Comparison of ENCODE assay signal across 24 cellular contexts in the genomic region with DNA sequence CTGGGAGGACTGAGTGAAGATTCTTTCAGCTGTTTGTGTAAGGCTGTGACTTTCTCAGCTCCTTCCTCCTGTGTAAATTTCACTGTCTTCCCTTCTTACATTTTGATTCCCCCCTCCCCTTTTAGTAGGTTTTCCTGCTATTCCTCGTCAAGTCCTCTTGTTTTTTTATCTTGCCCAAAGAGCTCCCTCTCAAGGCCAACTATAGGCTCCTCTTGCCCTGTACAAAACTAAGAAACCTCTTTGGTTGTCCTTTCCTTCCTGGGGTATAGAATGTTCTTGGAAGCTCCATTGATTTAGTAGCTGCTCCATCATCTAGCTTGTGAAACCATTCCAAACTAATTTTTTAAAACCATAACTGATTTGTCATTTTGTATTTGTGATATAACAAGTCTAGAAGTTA. TPM values are rescaled to one million over a fixed set of nuclear protein-coding genes. Genes with fewer than 3 reads are reported as not detected.
A peak's percentile ranks its signal among the peaks of the same experiment; 100 is the strongest.
DNase-seq lines count a peak whose midpoint lies in the region; ATAC-seq and TF ChIP-seq lines count a peak whose summit lies in the region.
"Had no signal": no experiment of that assay in that cellular context is flagged by ENCODE, and none has a peak within 500 bp of the region (broad histone marks: within the 10 kb centered on the region; RNA-seq: fewer than 3 reads in every experiment).

No MANE protein-coding gene starts in this region.

- ATAC-seq in activated naive CD8-positive, alpha-beta T cell treated with anti-CD3 and anti-CD28 coated beads, Interleukin-2, amount 10 ng/mL, durations not matched to agents 7 days and 5 days (ENCODE audit: low read depth): no peak
- no peak for ATAC-seq in HG02970 (IDR thresholded peaks at IDR 0.05; ENCODE audit: low FRiP score, unreplicated experiment)
- ATAC-seq in T-helper 17 cell: no peak
- ATAC-seq in T-cell (replicated peaks in 1 of 4): no peak
- ATAC-seq: activated CD8-positive, alpha-beta memory T cell treated with anti-CD3 and anti-CD28 coated beads, Interleukin-2, amount 10 ng/mL, durations not matched to agents 7 days and 5 days; activated T-helper 17 cell treated with anti-CD3 and anti-CD28 coated beads, Interleukin-2, amount 50 U/mL, for 72 hours; gastroesophageal sphincter; right lobe of liver had no signal

- H3K4me3 ChIP-seq in epithelial cell of proximal tubule (ENCODE audit: low read depth, low read length): no peak overlapping the region
- H3K4me3 ChIP-seq: gastroesophageal sphincter, pancreas, right lobe of liver had no signal

- peak overlapping the region; percentile 24 for H3K27ac Mint-ChIP-seq in activated naive CD8-positive, alpha-beta T cell treated with anti-CD3 and anti-CD28 coated beads, Interleukin-2, amount 10 ng/mL, durations not matched to agents 7 days and 5 days
- no peak overlapping the region for H3K27ac Mint-ChIP-seq in activated naive CD8-positive, alpha-beta T cell treated with anti-CD3 and anti-CD28 coated beads for 36 hours
- H3K27ac Mint-ChIP-seq in T-helper 17 cell: no peak overlapping the region
- H3K27ac Mint-ChIP-seq in T-cell: no peak overlapping the region
- H3K27ac Mint-ChIP-seq: activated CD4-positive, alpha-beta T cell treated with anti-CD3 and anti-CD28 coated beads, Interleukin-2, amount 10 ng/mL, durations not matched to agents 24 days and 14 days; activated CD8-positive, alpha-beta memory T cell treated with anti-CD3 and anti-CD28 coated beads, Interleukin-2, amount 10 ng/mL, durations not matched to agents 7 days and 5 days; activated T-helper 17 cell treated with anti-CD3 and anti-CD28 coated beads, Interleukin-2, amount 50 U/mL, for 72 hours had no signal

- CTCF ChIA-PET in T-cell (lab: Charles Lee): no interaction called here

- no peaks in the 10 kb centered on the region for H3K9me3 ChIP-seq in T-helper 17 cell (ENCODE audit: control insufficient read depth, low read length, poor library complexity, severe bottlenecking)
- H3K9me3 ChIP-seq: gastroesophageal sphincter, pancreas, right lobe of liver had no signal

- no peaks in the 10 kb centered on the region for H3K9me3 Mint-ChIP-seq in activated naive CD8-positive, alpha-beta T cell treated with anti-CD3 and anti-CD28 coated beads, Interleukin-2, amount 10 ng/mL, durations not matched to agents 7 days and 5 days
- no peaks in the 10 kb centered on the region for H3K9me3 Mint-ChIP-seq in activated naive CD8-positive, alpha-beta T cell treated with anti-CD3 and anti-CD28 coated beads for 36 hours
- H3K9me3 Mint-ChIP-seq in T-cell: no peaks in the 10 kb centered on the region
- H3K9me3 Mint-ChIP-seq: activated CD4-positive, alpha-beta T cell treated with anti-CD3 and anti-CD28 coated beads, Interleukin-2, amount 10 ng/mL, durations not matched to agents 24 days and 14 days; activated T-helper 17 cell treated with anti-CD3 and anti-CD28 coated beads, Interleukin-2, amount 50 U/mL, for 72 hours had no signal

- H3K4me3 Mint-ChIP-seq in activated naive CD8-positive, alpha-beta T cell treated with anti-CD3 and anti-CD28 coated beads, Interleukin-2, amount 10 ng/mL, durations not matched to agents 7 days and 5 days: no peak overlapping the region
- H3K4me3 Mint-ChIP-seq in activated naive CD8-positive, alpha-beta T cell treated with anti-CD3 and anti-CD28 coated beads for 36 hours: no peak overlapping the region
- no peak overlapping the region for H3K4me3 Mint-ChIP-seq in T-helper 17 cell
- no peak overlapping the region for H3K4me3 Mint-ChIP-seq in T-cell
- H3K4me3 Mint-ChIP-seq: activated CD4-positive, alpha-beta T cell treated with anti-CD3 and anti-CD28 coated beads, Interleukin-2, amount 10 ng/mL, durations not matched to agents 24 days and 14 days; activated CD8-positive, alpha-beta memory T cell treated with anti-CD3 and anti-CD28 coated beads, Interleukin-2, amount 10 ng/mL, durations not matched to agents 7 days and 5 days; activated T-helper 17 cell treated with anti-CD3 and anti-CD28 coated beads, Interleukin-2, amount 50 U/mL, for 72 hours had no signal

- TF ChIP-seq CTCF in VCaP (conservative IDR thresholded peaks at IDR 0.05) (peak; percentile 21; the same call in 1 of the 2 replicates), epithelial cell of proximal tubule (conservative IDR thresholded peaks at IDR 0.05; ENCODE audit: low read depth, low read length) (peak; percentile 18), GM10266 (IDR thresholded peaks at IDR 0.05; ENCODE audit: control insufficient read depth, insufficient read depth, low read depth, missing control alignments) (no peak)

- H3K27ac ChIP-seq in VCaP: no peak overlapping the region
- H3K27ac ChIP-seq: gastroesophageal sphincter, pancreas, right lobe of liver had no signal

- no peak for DNase-seq in activated naive CD8-positive, alpha-beta T cell treated with anti-CD3 and anti-CD28 coated beads, Interleukin-2, amount 10 ng/mL, durations not matched to agents 7 days and 5 days
- DNase-seq in activated naive CD8-positive, alpha-beta T cell treated with anti-CD3 and anti-CD28 coated beads for 36 hours: no peak
- no peak for DNase-seq in epithelial cell of proximal tubule (ENCODE audit: low read depth)
- no peak for DNase-seq in GM10266 (ENCODE audit: extremely low spot score)
- DNase-seq in T-helper 17 cell: no peak
- no peak for DNase-seq in T-cell
- DNase-seq: ACHN; activated CD4-positive, alpha-beta T cell treated with anti-CD3 and anti-CD28 coated beads, Interleukin-2, amount 10 ng/mL, durations not matched to agents 24 days and 14 days; activated CD8-positive, alpha-beta memory T cell treated with anti-CD3 and anti-CD28 coated beads, Interleukin-2, amount 10 ng/mL, durations not matched to agents 7 days and 5 days; C1 segment of cervical spinal cord; mammary epithelial cell; NCI-H1092 treated with DMSO at 0.1 percent for 48 hours; NCI-H2029 treated with DMSO at 0.1 percent for 48 hours; NCI-H446; NK-92 treated with Interleukin-12 subunit alpha and Interleukin-12 subunit beta, amount 100 ng/mL, for 24 hours; pancreas; right lobe of liver; RPMI8226; stimulated activated CD8-positive, alpha-beta memory T cell treated with anti-CD3 and anti-CD28 coated beads, Interleukin-4, amount 100 ng/mL, for 48 hours; substantia nigra had no signal

- peaks cover 4% of the 10 kb centered on the region for H3K4me1 Mint-ChIP-seq in activated naive CD8-positive, alpha-beta T cell treated with anti-CD3 and anti-CD28 coated beads, Interleukin-2, amount 10 ng/mL, durations not matched to agents 7 days and 5 days
- no peaks in the 10 kb centered on the region for H3K4me1 Mint-ChIP-seq in activated naive CD8-positive, alpha-beta T cell treated with anti-CD3 and anti-CD28 coated beads for 36 hours
- H3K4me1 Mint-ChIP-seq in T-helper 17 cell (peaks cover 2% of the 10 kb centered on the region), T-cell (peaks cover 0 to 1% (median under 1%) of the 10 kb centered on the region in 3 donors)
- H3K4me1 Mint-ChIP-seq: activated T-helper 17 cell treated with anti-CD3 and anti-CD28 coated beads, Interleukin-2, amount 50 U/mL, for 72 hours had no signal

- H3K27me3 Mint-ChIP-seq in activated naive CD8-positive, alpha-beta T cell treated with anti-CD3 and anti-CD28 coated beads, Interleukin-2, amount 10 ng/mL, durations not matched to agents 7 days and 5 days: no peaks in the 10 kb centered on the region
- no peaks in the 10 kb centered on the region for H3K27me3 Mint-ChIP-seq in activated naive CD8-positive, alpha-beta T cell treated with anti-CD3 and anti-CD28 coated beads for 36 hours
- no peaks in the 10 kb centered on the region for H3K27me3 Mint-ChIP-seq in T-helper 17 cell
- H3K27me3 Mint-ChIP-seq in T-cell: no peaks in the 10 kb centered on the region
- H3K27me3 Mint-ChIP-seq: activated CD4-positive, alpha-beta T cell treated with anti-CD3 and anti-CD28 coated beads, Interleukin-2, amount 10 ng/mL, durations not matched to agents 24 days and 14 days; activated CD8-positive, alpha-beta memory T cell treated with anti-CD3 and anti-CD28 coated beads, Interleukin-2, amount 10 ng/mL, durations not matched to agents 7 days and 5 days; activated T-helper 17 cell treated with anti-CD3 and anti-CD28 coated beads, Interleukin-2, amount 50 U/mL, for 72 hours had no signal

- POLR2A ChIA-PET in activated naive CD8-positive, alpha-beta T cell treated with anti-CD3 and anti-CD28 coated beads, Interleukin-2, amount 10 ng/mL, durations not matched to agents 7 days and 5 days (lab: Charles Lee): no interaction called here
- POLR2A ChIA-PET in T-cell (lab: Charles Lee): interaction anchor here in 1 of 2 donors (0.9 kb wide), 1 partner anchor 8 kb away, joined by 3 read pairs; no protein-coding TSS in a partner anchor

- H3K36me3 Mint-ChIP-seq in activated naive CD8-positive, alpha-beta T cell treated with anti-CD3 and anti-CD28 coated beads, Interleukin-2, amount 10 ng/mL, durations not matched to agents 7 days and 5 days: peaks cover 41% of the 10 kb centered on the region
- peaks cover 18% of the 10 kb centered on the region for H3K36me3 Mint-ChIP-seq in activated naive CD8-positive, alpha-beta T cell treated with anti-CD3 and anti-CD28 coated beads for 36 hours
- H3K36me3 Mint-ChIP-seq in T-helper 17 cell (ENCODE audit: low read depth) (peaks cover 16% of the 10 kb centered on the region), T-cell (peaks cover 55% of the 10 kb centered on the region)

RNA-seq across cellular contexts. Expression of a gene that starts 7.3 kb away (rescaled TPM):
- 1 to 10 TPM; 1.1 to 1.6 TPM for total RNA-seq in activated naive CD8-positive, alpha-beta T cell treated with anti-CD3 and anti-CD28 coated beads, Interleukin-2, amount 10 ng/mL, durations not matched to agents 7 days and 5 days
- total RNA-seq in activated naive CD8-positive, alpha-beta T cell treated with anti-CD3 and anti-CD28 coated beads for 36 hours: under 1 TPM; 0.60 to 0.68 TPM
- 0.12 and 2.5 TPM in 2 replicates for total RNA-seq in epithelial cell of proximal tubule
- 1 to 10 TPM; 1.3 TPM for total RNA-seq in T-helper 17 cell
- total RNA-seq in T-cell: 1 to 10 TPM in 3 of 5 donors, under 1 TPM in 2; 0.49 to 1.4 (median 1.2) TPM

RNA-seq across cellular contexts. Expression of a gene that starts 7.3 kb away (rescaled TPM):
- 10 to 100 TPM; 32.7 to 37.4 TPM for total RNA-seq in activated naive CD8-positive, alpha-beta T cell treated with anti-CD3 and anti-CD28 coated beads, Interleukin-2, amount 10 ng/mL, durations not matched to agents 7 days and 5 days
- total RNA-seq in activated naive CD8-positive, alpha-beta T cell treated with anti-CD3 and anti-CD28 coated beads for 36 hours: 10 to 100 TPM; 49.9 to 50.6 TPM
- total RNA-seq in epithelial cell of proximal tubule: 45.3 and 67.6 TPM in 2 replicates
- total RNA-seq in T-helper 17 cell: 10 to 100 TPM; 27.6 to 27.7 TPM
- total RNA-seq in T-cell: 10 to 100 TPM; 27.0 to 32.1 (median 28.9) TPM

RNA-seq across cellular contexts. Expression of a gene that starts 38.7 kb away (rescaled TPM):
- 10 to 100 TPM; 55.0 to 56.6 TPM for total RNA-seq in activated naive CD8-positive, alpha-beta T cell treated with anti-CD3 and anti-CD28 coated beads, Interleukin-2, amount 10 ng/mL, durations not matched to agents 7 days and 5 days
- total RNA-seq in activated naive CD8-positive, alpha-beta T cell treated with anti-CD3 and anti-CD28 coated beads for 36 hours: 10 to 100 TPM; 21.0 to 25.2 TPM
- 26.3 and 27.4 TPM in 2 replicates for total RNA-seq in epithelial cell of proximal tubule
- total RNA-seq in T-helper 17 cell: 10 to 100 TPM; 26.4 to 28.7 TPM
- 10 to 100 TPM; 38.9 to 52.1 (median 49.7) TPM for total RNA-seq in T-cell

RNA-seq across cellular contexts. Expression of a gene that starts 41.9 kb away (rescaled TPM):
- total RNA-seq in activated naive CD8-positive, alpha-beta T cell treated with anti-CD3 and anti-CD28 coated beads, Interleukin-2, amount 10 ng/mL, durations not matched to agents 7 days and 5 days: 10 to 100 TPM; 42.8 to 43.4 TPM
- total RNA-seq in activated naive CD8-positive, alpha-beta T cell treated with anti-CD3 and anti-CD28 coated beads for 36 hours: 10 to 100 TPM; 26.2 to 26.6 TPM
- total RNA-seq in epithelial cell of proximal tubule (15.3 and 21.3 TPM in 2 replicates), T-helper 17 cell (10 to 100 TPM; 48.8 to 51.1 TPM), T-cell (10 to 100 TPM; 39.2 to 53.2 (median 39.3) TPM)

RNA-seq across cellular contexts. Expression of a gene that starts 42.2 kb away (rescaled TPM):
- 10 to 100 TPM; 25.1 to 27.4 TPM for total RNA-seq in activated naive CD8-positive, alpha-beta T cell treated with anti-CD3 and anti-CD28 coated beads, Interleukin-2, amount 10 ng/mL, durations not matched to agents 7 days and 5 days
- 10 to 100 TPM; 25.5 to 26.6 TPM for total RNA-seq in activated naive CD8-positive, alpha-beta T cell treated with anti-CD3 and anti-CD28 coated beads for 36 hours
- total RNA-seq in epithelial cell of proximal tubule (25.8 and 34.7 TPM in 2 replicates), T-helper 17 cell (10 to 100 TPM; 18.2 to 18.7 TPM), T-cell (10 to 100 TPM; 21.1 to 24.2 (median 21.8) TPM)
